29 cellular contexts compared by ENCODE assay signal in the genomic region with DNA sequence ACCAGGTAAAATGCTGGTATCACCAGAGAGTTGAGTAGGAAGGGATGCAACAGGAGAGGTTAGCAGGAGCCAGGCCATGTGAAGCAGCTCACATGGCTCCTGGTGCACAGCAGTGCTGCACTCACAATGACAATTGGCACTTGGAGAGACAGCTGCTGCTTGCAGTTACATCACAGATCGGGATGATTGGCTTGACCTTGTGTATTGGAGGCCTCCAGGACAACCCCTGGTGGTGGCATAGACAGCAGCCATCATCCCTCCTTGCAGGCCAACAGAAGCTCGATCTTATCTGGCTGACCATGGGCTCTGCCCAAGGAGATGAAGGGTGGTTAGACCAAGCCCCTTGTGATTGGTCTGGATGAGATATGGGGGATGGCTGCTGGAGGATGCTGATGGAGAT.
DNase-seq lines count a peak whose midpoint lies in the region; ATAC-seq and TF ChIP-seq lines count a peak whose summit lies in the region.
"Had no signal": no experiment of that assay in that cellular context is flagged by ENCODE, and none has a peak within 500 bp of the region (broad histone marks: within the 10 kb centered on the region; RNA-seq: fewer than 3 reads in every experiment).

No MANE protein-coding gene starts in this region.

- peaks cover 7 to 8% of the 10 kb centered on the region in 2 donors for H3K4me1 ChIP-seq in breast epithelium
- H3K4me1 ChIP-seq: Caco-2, gastroesophageal sphincter, upper lobe of left lung had no signal

- no peaks in the 10 kb centered on the region for H3K36me3 ChIP-seq in breast epithelium
- H3K36me3 ChIP-seq: BLaER1 treated with 17β-estradiol and CSF1 and Interleukin-3, amounts not matched to agents 10 nM and 100 nM; gastroesophageal sphincter; upper lobe of left lung had no signal

- H3K4me3 ChIP-seq in breast epithelium = no peak overlapping the region
- H3K4me3 ChIP-seq: BLaER1 treated with 17β-estradiol and CSF1 and Interleukin-3, amounts not matched to agents 10 nM and 100 nM; gastroesophageal sphincter; hepatocyte; upper lobe of left lung had no signal

- H3K4me1 Mint-ChIP-seq in MCF 10A (ENCODE audit: insufficient read depth, unreplicated experiment) = peaks cover 25% of the 10 kb centered on the region
- H3K4me1 Mint-ChIP-seq: activated B cell treated with CpG ODN at 0.5 μM for 24 hours; activated naive CD8-positive, alpha-beta T cell treated with anti-CD3 and anti-CD28 coated beads, Interleukin-2, amount 50 U/mL, for 24 hours; stimulated activated effector memory CD8-positive, alpha-beta T cell treated with anti-CD3 and anti-CD28 coated beads, Interleukin-12 subunit alpha, Interleukin-12 subunit beta, amount 100 ng/mL, for 72 hours had no signal

- no peaks in the 10 kb centered on the region for H3K27me3 ChIP-seq in breast epithelium
- H3K27me3 ChIP-seq: BLaER1 treated with 17β-estradiol and CSF1 and Interleukin-3, amounts not matched to agents 10 nM and 100 nM; hepatocyte; upper lobe of left lung had no signal

- no peak overlapping the region for H3K27ac Mint-ChIP-seq in MCF 10A (ENCODE audit: low read depth, unreplicated experiment)
- H3K27ac Mint-ChIP-seq: activated B cell treated with CpG ODN at 0.5 μM for 24 hours; activated naive CD8-positive, alpha-beta T cell treated with anti-CD3 and anti-CD28 coated beads, Interleukin-2, amount 50 U/mL, for 24 hours; dendritic cell treated with granulocyte-macrophage colony-stimulating factor and Interleukin-4, amounts not matched to agents 40 ng/mL and 50 ng/mL, for 4 days; nephron progenitor cell; stimulated activated effector memory CD8-positive, alpha-beta T cell treated with anti-CD3 and anti-CD28 coated beads, Interleukin-12 subunit alpha, Interleukin-12 subunit beta, amount 100 ng/mL, for 72 hours had no signal

- POLR2A ChIA-PET in MCF 10A (lab: Yijun Ruan, JAX) = interaction anchor here (0.6 to 0.7 kb wide), 2 partner anchors 84 to 158 kb away, joined by 3 to 4 read pairs; no protein-coding TSS in a partner anchor

- CTCF ChIA-PET in MCF 10A (lab: Yijun Ruan, JAX) = interaction anchor here (0.6 to 1.4 kb wide), 2 partner anchors 214 to 1955 kb away, joined by 3 read pairs; no protein-coding TSS in a partner anchor

- H3K9me3 Mint-ChIP-seq in MCF 10A (ENCODE audit: unreplicated experiment) = peaks cover 7% of the 10 kb centered on the region
- H3K9me3 Mint-ChIP-seq: activated B cell treated with CpG ODN at 0.5 μM for 24 hours; activated naive CD8-positive, alpha-beta T cell treated with anti-CD3 and anti-CD28 coated beads, Interleukin-2, amount 50 U/mL, for 24 hours; activated T-cell treated with anti-CD3 and anti-CD28 coated beads, Interleukin-2, amount 50 U/mL, for 4 hours; dendritic cell treated with granulocyte-macrophage colony-stimulating factor and Interleukin-4, amounts not matched to agents 40 ng/mL and 50 ng/mL, for 4 days; stimulated activated effector memory CD8-positive, alpha-beta T cell treated with anti-CD3 and anti-CD28 coated beads, Interleukin-12 subunit alpha, Interleukin-12 subunit beta, amount 100 ng/mL, for 72 hours had no signal

- H3K9me3 ChIP-seq in breast epithelium = no peaks in the 10 kb centered on the region
- H3K9me3 ChIP-seq: BLaER1 treated with 17β-estradiol and CSF1 and Interleukin-3, amounts not matched to agents 10 nM and 100 nM; Caco-2; gastroesophageal sphincter; upper lobe of left lung had no signal

- BruUV-seq in MCF 10A (replicated peaks; lab: Mats Ljungman, UMichigan) = no TSS peak

- no peaks in the 10 kb centered on the region for H3K27me3 Mint-ChIP-seq in MCF 10A (ENCODE audit: insufficient read depth, unreplicated experiment)

- intact Hi-C loops in breast epithelium (cut with DNase I; ENCODE audit: low total_unique reads) (no loop called here), MCF 10A (cut with micrococcal nuclease) (no loop called here)

- no peak for ATAC-seq in GM21786 (IDR thresholded peaks at IDR 0.05; ENCODE audit: unreplicated experiment)
- ATAC-seq: activated naive CD8-positive, alpha-beta T cell treated with anti-CD3 and anti-CD28 coated beads, Interleukin-2, amount 50 U/mL, for 24 hours; activated T-cell treated with anti-CD3 and anti-CD28 coated beads, Interleukin-2, amount 50 U/mL, for 4 hours; gastroesophageal sphincter; left cardiac atrium; PC-3; Right ventricle myocardium inferior; stimulated activated effector memory CD8-positive, alpha-beta T cell treated with anti-CD3 and anti-CD28 coated beads, Interleukin-12 subunit alpha, Interleukin-12 subunit beta, amount 100 ng/mL, for 72 hours had no signal

- no peak for TF ChIP-seq CTCF in breast epithelium (IDR thresholded peaks at IDR 0.05)
- no peak for TF ChIP-seq CTCF in MCF 10A (IDR thresholded peaks at IDR 0.05; ENCODE audit: unreplicated experiment)

- TF ChIP-seq POLR2A in breast epithelium (IDR thresholded peaks at IDR 0.05) = no peak

- H3K36me3 Mint-ChIP-seq in MCF 10A (ENCODE audit: insufficient read depth, unreplicated experiment) = peaks cover 6% of the 10 kb centered on the region
- H3K36me3 Mint-ChIP-seq: stimulated activated effector memory CD8-positive, alpha-beta T cell treated with anti-CD3 and anti-CD28 coated beads, Interleukin-12 subunit alpha, Interleukin-12 subunit beta, amount 100 ng/mL, for 72 hours had no signal

- H3K27ac ChIP-seq in breast epithelium = peak overlapping the region; percentile 38 to 85
- H3K27ac ChIP-seq: BLaER1 treated with 17β-estradiol and CSF1 and Interleukin-3, amounts not matched to agents 10 nM and 100 nM; gastroesophageal sphincter; hepatocyte; upper lobe of left lung had no signal

- no peak overlapping the region for H3K4me3 Mint-ChIP-seq in MCF 10A (ENCODE audit: unreplicated experiment)
- H3K4me3 Mint-ChIP-seq: activated B cell treated with CpG ODN at 0.5 μM for 24 hours; activated naive CD8-positive, alpha-beta T cell treated with anti-CD3 and anti-CD28 coated beads, Interleukin-2, amount 50 U/mL, for 24 hours; activated T-cell treated with anti-CD3 and anti-CD28 coated beads, Interleukin-2, amount 50 U/mL, for 4 hours; dendritic cell treated with granulocyte-macrophage colony-stimulating factor and Interleukin-4, amounts not matched to agents 40 ng/mL and 50 ng/mL, for 4 days; nephron progenitor cell; stimulated activated effector memory CD8-positive, alpha-beta T cell treated with anti-CD3 and anti-CD28 coated beads, Interleukin-12 subunit alpha, Interleukin-12 subunit beta, amount 100 ng/mL, for 72 hours had no signal

- DNase-seq in breast epithelium (ENCODE audit: low spot score in 2 of 2) = no peak
- no peak for DNase-seq in MCF 10A (ENCODE audit: unreplicated experiment)
- peak; percentile 54 for DNase-seq in NCI-H510A (lab: John Stamatoyannopoulos, UW)
- DNase-seq in ecto neural progenitor cell (ENCODE audit: low spot score) = peak; percentile 27
- DNase-seq in SKM-1 (lab: John Stamatoyannopoulos, UW; ENCODE audit: unreplicated experiment) = no peak
- DNase-seq in stimulated activated CD4-positive, alpha-beta T cell treated with anti-CD3 and anti-CD28 coated beads, Interleukin-12 subunit alpha, Interleukin-12 subunit beta, amount 100 ng/mL, for 4 hours = no peak
- DNase-seq: activated B cell treated with CpG ODN at 0.5 μM for 24 hours; activated CD4-positive, alpha-beta T cell treated with anti-CD3 and anti-CD28 coated beads, Interleukin-2, amount 50 U/mL, for 1 hour; activated gamma-delta T cell treated with Interleukin-2 at 50 U/mL for 16 hours; activated naive CD8-positive, alpha-beta T cell treated with anti-CD3 and anti-CD28 coated beads, Interleukin-2, amount 50 U/mL, for 24 hours; activated T-cell treated with anti-CD3 and anti-CD28 coated beads, Interleukin-2, amount 50 U/mL, for 4 hours; Caco-2; central memory CD4-positive, alpha-beta T cell; IMR-90; left cardiac atrium; NCI-H1092; NCI-H2081 treated with DMSO at 0.1 percent for 48 hours; nephron progenitor cell; PC-3; retina; stimulated activated CD4-positive, alpha-beta T cell treated with anti-CD3 and anti-CD28 coated beads, Interleukin-4, amount 100 ng/mL, for 1 hour; upper lobe of left lung had no signal

Comparison
In these comparisons a context has a peak if more than half of its experiments do, and no peak if none do; other contexts are left out.
1. DNase-seq: peak in NCI-H510A (single experiment) and ecto neural progenitor cell (single experiment); none in breast epithelium (0 of 2), MCF 10A (single experiment), SKM-1 (single experiment) and stimulated activated CD4-positive, alpha-beta T cell treated with anti-CD3 and anti-CD28 coated beads, Interleukin-12 subunit alpha, Interleukin-12 subunit beta, amount 100 ng/mL, for 4 hours (single experiment).